15 cellular contexts compared by ENCODE assay signal in the genomic region with DNA sequence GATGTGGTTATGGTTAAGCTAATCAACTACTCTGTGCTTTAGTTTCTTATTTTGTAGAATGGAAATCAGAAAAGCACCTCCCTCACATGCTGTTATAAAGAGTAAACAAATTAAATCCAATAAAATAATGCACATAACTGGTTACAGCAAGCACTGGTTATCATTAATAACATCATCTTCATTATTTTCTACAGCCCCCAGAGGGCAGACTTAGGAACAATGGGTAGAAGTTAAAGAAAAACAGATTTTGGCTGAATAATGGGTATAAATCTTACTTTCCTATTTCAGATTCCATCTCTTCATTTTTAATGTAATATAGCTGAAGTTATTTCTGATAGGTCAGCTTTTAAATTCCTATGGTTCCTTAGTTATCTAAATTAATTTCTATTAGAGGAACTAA.
DNase-seq lines count a peak whose midpoint lies in the region; ATAC-seq and TF ChIP-seq lines count a peak whose summit lies in the region.
"Had no signal": no experiment of that assay in that cellular context is flagged by ENCODE, and none has a peak within 500 bp of the region (broad histone marks: within the 10 kb centered on the region; RNA-seq: fewer than 3 reads in every experiment).

No MANE protein-coding gene starts in this region.

- H3K36me3 ChIP-seq in PC-3 (ENCODE audit: low read depth, low read length) = no peaks in the 10 kb centered on the region
- peaks cover 3% of the 10 kb centered on the region for H3K36me3 ChIP-seq in smooth muscle cell (ENCODE audit: low read depth)
- H3K36me3 ChIP-seq: tibial nerve had no signal

- H3F3A ChIP-seq in PC-3 (ENCODE audit: low read length, unreplicated experiment) (peaks cover 10% of the 10 kb centered on the region), smooth muscle cell (ENCODE audit: low read depth) (no peaks in the 10 kb centered on the region)

- ATAC-seq in PC-3 (0 out of 2 replicates have a peak, but pooled peaks have one; percentile 9), GM18519 (IDR thresholded peaks at IDR 0.05; ENCODE audit: low FRiP score, unreplicated experiment) (no peak)

- CTCF ChIA-PET in PC-3 (lab: Charles Lee) = no interaction called here

- H3K4me3 ChIP-seq in PC-3 (ENCODE audit: low read length) = no peak overlapping the region
- H3K4me3 ChIP-seq in epithelial cell of proximal tubule (ENCODE audit: low read depth, low read length) = no peak overlapping the region
- no peak overlapping the region for H3K4me3 ChIP-seq in smooth muscle cell
- H3K4me3 ChIP-seq: tibial nerve had no signal

- peak; percentile 41 for DNase-seq in DMS53 (lab: John Stamatoyannopoulos, UW)
- DNase-seq in DMS53 treated with DMSO at 0.1 percent for 48 hours (lab: John Stamatoyannopoulos, UW; ENCODE audit: unreplicated experiment) = no peak
- DNase-seq in PC-3 = peak; percentile 27
- DNase-seq in epithelial cell of proximal tubule (ENCODE audit: low read depth) = no peak
- DNase-seq in smooth muscle cell (lab: John Stamatoyannopoulos, UW; ENCODE audit: unreplicated experiment) = no peak
- no peak for DNase-seq in NCI-H524 (lab: John Stamatoyannopoulos, UW)
- no peak for DNase-seq in NCI-H748 treated with DMSO at 0.1 percent for 48 hours (lab: John Stamatoyannopoulos, UW)
- DNase-seq: 8988T; activated CD4-positive, alpha-beta T cell treated with anti-CD3 and anti-CD28 coated beads, Interleukin-2, amount 10 ng/mL, durations not matched to agents 7 days and 5 days; naive thymus-derived CD4-positive, alpha-beta T cell; NCI-H1417 treated with DMSO at 0.1 percent for 48 hours; NCI-H524 treated with DMSO at 0.1 percent for 48 hours; small intestine had no signal

- H3K27ac ChIP-seq in PC-3 (ENCODE audit: low read length) (peak overlapping the region; percentile 74), smooth muscle cell (ENCODE audit: low read depth) (peak overlapping the region; percentile 86)

- H3K9me2 ChIP-seq in PC-3 (replicated peaks; ENCODE audit: low read length) = no peaks in the 10 kb centered on the region

- H3K79me2 ChIP-seq in PC-3 (ENCODE audit: low read length) = peaks cover 43% of the 10 kb centered on the region
- peaks cover 35% of the 10 kb centered on the region for H3K79me2 ChIP-seq in smooth muscle cell (ENCODE audit: low read depth)

- H3K9ac ChIP-seq in PC-3 (ENCODE audit: low read length) = peak overlapping the region; percentile 41
- H3K9ac ChIP-seq in smooth muscle cell (ENCODE audit: low read depth) = no peak overlapping the region

- H3K4me1 ChIP-seq in PC-3 (ENCODE audit: insufficient read depth, low read length) (peaks cover 23% of the 10 kb centered on the region), smooth muscle cell (ENCODE audit: low read depth) (peaks cover 16% of the 10 kb centered on the region)

- intact Hi-C loops in PC-3 (cut with micrococcal nuclease) = no loop called here

- TF ChIP-seq CTCF in PC-3 (conservative IDR thresholded peaks at IDR 0.05; ENCODE audit: low read depth, low read length) (peak; percentile 45), epithelial cell of proximal tubule (conservative IDR thresholded peaks at IDR 0.05; ENCODE audit: low read depth, low read length) (peak; percentile 30), smooth muscle cell (IDR thresholded peaks at IDR 0.05; ENCODE audit: borderline replicate concordance, insufficient read depth, poor library complexity, severe bottlenecking) (no peak)

- peak overlapping the region; percentile 45 for H3K4me2 ChIP-seq in PC-3 (ENCODE audit: low read length)
- H3K4me2 ChIP-seq in smooth muscle cell = peak overlapping the region; percentile 58

- no peaks in the 10 kb centered on the region for H3K9me3 ChIP-seq in PC-3 (ENCODE audit: low read length)
- no peaks in the 10 kb centered on the region for H3K9me3 ChIP-seq in smooth muscle cell (replicated peaks; ENCODE audit: low read depth)

- BruUV-seq in PC-3 (replicated peaks; lab: Mats Ljungman, UMichigan) = no TSS peak

- POLR2A ChIA-PET in PC-3 (lab: Charles Lee; ENCODE audit: unreplicated experiment) = interaction anchor here (0.6 to 1.2 kb wide), 4 partner anchors 71 to 371 kb away, joined by 3 to 9 read pairs (median 4); partner anchors contain the start of gene IFRD1

- H2AFZ ChIP-seq in PC-3 (ENCODE audit: low read length) = no peak overlapping the region
- H2AFZ ChIP-seq in smooth muscle cell (ENCODE audit: low read depth) = no peak overlapping the region

- no peaks in the 10 kb centered on the region for H4K20me1 ChIP-seq in PC-3 (ENCODE audit: low read length)
- H4K20me1 ChIP-seq in smooth muscle cell (ENCODE audit: low read depth) = no peaks in the 10 kb centered on the region

- H3K27me3 ChIP-seq in PC-3 (ENCODE audit: low read length) = no peaks in the 10 kb centered on the region
- no peaks in the 10 kb centered on the region for H3K27me3 ChIP-seq in smooth muscle cell (ENCODE audit: low read depth)
- H3K27me3 ChIP-seq: tibial nerve had no signal

Comparison
In these comparisons a context has a peak if more than half of its experiments do, and no peak if none do; other contexts are left out.
1. DNase-seq: peak in DMS53 (single experiment) and PC-3 (single experiment); none in DMS53 treated with DMSO at 0.1 percent for 48 hours (single experiment), epithelial cell of proximal tubule (single experiment), smooth muscle cell (single experiment), NCI-H524 (0 of 2) and NCI-H748 treated with DMSO at 0.1 percent for 48 hours (single experiment).